1 cellular context compared by ENCODE assay signal in the genomic region with DNA sequence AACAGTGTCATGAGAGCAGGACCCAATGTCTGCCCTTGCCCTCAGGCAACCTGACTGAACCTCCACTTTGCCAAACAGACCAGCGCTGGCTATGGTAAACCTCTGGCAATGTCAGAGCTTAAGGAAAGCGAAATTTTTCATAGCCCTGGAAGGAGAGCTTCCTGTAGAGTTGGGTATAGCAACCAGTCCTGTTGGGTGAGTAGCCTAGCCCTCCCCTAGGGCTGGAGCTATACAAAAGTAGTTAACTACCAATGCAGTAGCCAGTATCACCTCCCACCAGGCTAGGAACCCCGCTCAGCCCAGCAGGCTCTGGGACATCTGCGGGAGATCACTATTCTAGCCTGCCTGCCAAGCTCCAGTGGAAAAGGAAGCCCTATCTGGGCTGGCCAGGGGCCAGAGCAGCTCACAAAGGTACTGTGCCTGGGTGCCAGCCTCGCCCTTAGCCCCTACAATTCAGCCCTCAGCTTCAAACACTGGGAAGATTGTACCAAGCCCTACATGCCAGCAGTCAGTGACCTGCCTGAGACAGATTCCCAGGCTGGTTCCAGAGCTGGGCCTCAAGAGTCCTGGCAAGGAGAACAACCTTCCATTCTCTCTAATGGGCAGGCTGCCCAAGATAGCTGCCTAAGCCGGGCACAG.
TF ChIP-seq lines count a peak whose summit lies in the region.

No MANE protein-coding gene starts in this region.

TF ChIP-seq in HepG2, 621 proteins besides CTCF, POLR2A, EP300 and RAD21:
- TF ChIP-seq FOXA1 (IDR thresholded peaks at IDR 0.05) = no peak
- no peak for TF ChIP-seq FOXA1 (CRISPR knock-in tag; IDR thresholded peaks at IDR 0.05)
- TF ChIP-seq FLYWCH1 (CRISPR knock-in tag; IDR thresholded peaks at IDR 0.05) = no peak
- TF ChIP-seq SYNCRIP (IDR thresholded peaks at IDR 0.05; ENCODE audit: insufficient read depth, low read depth, low read length) = no peak
- TF ChIP-seq ZNF547 (CRISPR knock-in tag; IDR thresholded peaks at IDR 0.05) = no peak
- no peak for TF ChIP-seq ZNF20 (CRISPR knock-in tag; IDR thresholded peaks at IDR 0.05)
- no peak for TF ChIP-seq MATR3 (CRISPR knock-in tag; IDR thresholded peaks at IDR 0.05)
TF ChIP-seq in HepG2: peak in this region for 0.
